ENCODE assay signal across 27 cellular contexts in genomic region chr6:49933526-49933925, GRCh38. TPM values are rescaled to one million over a fixed set of nuclear protein-coding genes. Genes with fewer than 3 reads are reported as not detected.
"Had no signal": no experiment of that assay in that cellular context is flagged by ENCODE, and none has a peak within 500 bp of the region (broad histone marks: within the 10 kb centered on the region; RNA-seq: fewer than 3 reads in every experiment).

No MANE protein-coding gene starts in this region.

- H3K36me3 ChIP-seq: adrenal gland had no signal

- H3K4me1 ChIP-seq: adrenal gland had no signal

- DNase-seq: activated CD4-positive, alpha-beta memory T cell treated with anti-CD3 and anti-CD28 coated beads, Interleukin-2, amount 10 ng/mL, durations not matched to agents 7 days and 5 days; activated CD4-positive, alpha-beta T cell treated with anti-CD3 and anti-CD28 coated beads, Interleukin-2, amount 50 U/mL, for 1 hour; activated CD4-positive, CD25-positive, alpha-beta regulatory T cell; activated naive CD4-positive, alpha-beta T cell treated with anti-CD3 and anti-CD28 coated beads, Interleukin-2, amount 50 U/mL, for 16 hours; activated naive CD8-positive, alpha-beta T cell treated with anti-CD3 and anti-CD28 coated beads, Interleukin-2, amount 10 ng/mL, durations not matched to agents 7 days and 5 days; activated T-cell treated with anti-CD3 and anti-CD28 coated beads for 4 hours; adrenal gland; MV-4-11; NCI-H1092 treated with DMSO at 0.1 percent for 48 hours; NCI-H1417 treated with DMSO at 0.1 percent for 48 hours; NCI-H1694; NCI-H2029; NCI-H345; NCI-H510A; NCI-H526 treated with DMSO at 0.1 percent for 48 hours; NCI-H82; SIG-M5; T-helper 2 cell; T1000 had no signal

- FAIRE-seq: TTC549 had no signal

- H3K27me3 ChIP-seq: adrenal gland had no signal

- H3K27ac ChIP-seq: adrenal gland, KMS-11, RWPE1 had no signal

- ATAC-seq: Panc1 had no signal

- H3K4me2 ChIP-seq: KMS-11 had no signal

- H3K9ac ChIP-seq: KMS-11 had no signal

- H3K4me3 ChIP-seq: adrenal gland had no signal

- H3K9me3 ChIP-seq: adrenal gland had no signal

RNA-seq across cellular contexts. Expression of gene DEFB114, which starts 30.4 kb away (rescaled TPM):
- total RNA-seq: activated CD4-positive, alpha-beta memory T cell treated with anti-CD3 and anti-CD28 coated beads, Interleukin-2, amount 10 ng/mL, durations not matched to agents 7 days and 5 days; activated CD8-positive, alpha-beta memory T cell treated with anti-CD3 and anti-CD28 coated beads for 36 hours; activated naive CD8-positive, alpha-beta T cell treated with anti-CD3 and anti-CD28 coated beads, Interleukin-2, amount 10 ng/mL, durations not matched to agents 7 days and 5 days; adrenal gland; MCF 10A; OCI-LY7 had no signal
- polyA plus RNA-seq: adrenal gland, IgD-negative memory B cell had no signal

RNA-seq across cellular contexts. Expression of gene DEFB113, which starts 35.9 kb away (rescaled TPM):
- total RNA-seq: activated CD4-positive, alpha-beta memory T cell treated with anti-CD3 and anti-CD28 coated beads, Interleukin-2, amount 10 ng/mL, durations not matched to agents 7 days and 5 days; activated CD8-positive, alpha-beta memory T cell treated with anti-CD3 and anti-CD28 coated beads for 36 hours; activated naive CD8-positive, alpha-beta T cell treated with anti-CD3 and anti-CD28 coated beads, Interleukin-2, amount 10 ng/mL, durations not matched to agents 7 days and 5 days; adrenal gland; MCF 10A; OCI-LY7 had no signal
- polyA plus RNA-seq: adrenal gland, IgD-negative memory B cell had no signal
